ENCODE assay signal across 31 cellular contexts in genomic region chr16:69366431-69366830, GRCh38. TPM values are rescaled to one million over a fixed set of nuclear protein-coding genes. Genes with fewer than 3 reads are reported as not detected.
DNase-seq lines count a peak whose midpoint lies in the region; ATAC-seq and TF ChIP-seq lines count a peak whose summit lies in the region.
"Had no signal": no experiment of that assay in that cellular context is flagged by ENCODE, and none has a peak within 500 bp of the region (broad histone marks: within the 10 kb centered on the region; RNA-seq: fewer than 3 reads in every experiment).

No MANE protein-coding gene starts in this region.

- H3K9me3 ChIP-seq in colonic mucosa: no peaks in the 10 kb centered on the region
- H3K9me3 ChIP-seq: esophagus muscularis mucosa, left lung had no signal

- TF ChIP-seq CTCF in colonic mucosa (IDR thresholded peaks at IDR 0.05): no peak

- H3K27ac ChIP-seq in colonic mucosa: no peak overlapping the region
- H3K27ac ChIP-seq: brain microvascular endothelial cell, esophagus muscularis mucosa, foreskin keratinocyte, left lung, VCaP had no signal

- ATAC-seq in left lobe of liver: no peak
- no peak for ATAC-seq in HG03342 (IDR thresholded peaks at IDR 0.05; ENCODE audit: unreplicated experiment)
- ATAC-seq in HG02610 (IDR thresholded peaks at IDR 0.05; ENCODE audit: unreplicated experiment): no peak
- ATAC-seq: foreskin keratinocyte, left lung, Panc1 had no signal

- H3K36me3 ChIP-seq in colonic mucosa: peaks cover 12% of the 10 kb centered on the region

- H3K4me1 ChIP-seq in colonic mucosa: no peaks in the 10 kb centered on the region
- H3K4me1 ChIP-seq: esophagus muscularis mucosa, foreskin keratinocyte, left lung had no signal

- H3K4me3 ChIP-seq in colonic mucosa: no peak overlapping the region
- H3K4me3 ChIP-seq: esophagus muscularis mucosa, left lung had no signal

- DNase-seq in activated CD4-positive, alpha-beta T cell treated with anti-CD3 and anti-CD28 coated beads, Interleukin-2, amount 50 U/mL, for 48 hours: peak; percentile 27 to 56
- DNase-seq in activated CD4-positive, alpha-beta T cell treated with anti-CD3 and anti-CD28 coated beads, Interleukin-2, amount 50 U/mL, for 4 hours: no peak
- DNase-seq in stimulated activated naive CD4-positive, alpha-beta T cell treated with Interleukin-2 at 50 U/mL for 16 hours (lab: John Stamatoyannopoulos, UW): peak; percentile 9
- no peak for DNase-seq in stimulated activated naive CD4-positive, alpha-beta T cell (lab: John Stamatoyannopoulos, UW)
- DNase-seq in left lobe of liver (ENCODE audit: low spot score) (peak; percentile 26), colonic mucosa (no peak)
- DNase-seq: activated CD4-positive, alpha-beta T cell treated with anti-CD3 and anti-CD28 coated beads, Interleukin-2, amount 50 U/mL, for 1 hour; activated naive CD4-positive, alpha-beta T cell; amniotic stem cell; brain microvascular endothelial cell; CD4-positive, alpha-beta memory T cell; cerebellar nuclear complex; foreskin keratinocyte; head of caudate nucleus; left lung; mesenchymal stem cell; NCI-H1092; NCI-H1694 treated with DMSO at 0.1 percent for 48 hours; NCI-H446 treated with DMSO at 0.1 percent for 48 hours; NCI-H774; SHP77 treated with DMSO at 0.1 percent for 48 hours; substantia nigra had no signal

- no peaks in the 10 kb centered on the region for H3K27me3 ChIP-seq in colonic mucosa
- H3K27me3 ChIP-seq: brain microvascular endothelial cell, esophagus muscularis mucosa, foreskin keratinocyte, left lung had no signal

- no peak overlapping the region for H3K9ac ChIP-seq in colonic mucosa (ENCODE audit: low read depth in 2 of 2, low read length in 2 of 2)

- intact Hi-C loops in colonic mucosa (cut with DNase I): no loop called here

RNA-seq across cellular contexts. Expression of gene TMED6, which starts 14.8 kb away (rescaled TPM):
- total RNA-seq in left lobe of liver (3.1 TPM), colonic mucosa (1 to 10 TPM; 3.6 to 6.0 TPM)
- total RNA-seq: A172, dermis microvascular lymphatic vessel endothelial cell, esophagus muscularis mucosa, foreskin keratinocyte, HT-29, skeletal muscle tissue had no signal

RNA-seq across cellular contexts. Expression of gene TERF2, which starts 19.4 kb away (rescaled TPM):
- total RNA-seq in left lobe of liver (12.0 TPM), colonic mucosa (10 to 100 TPM; 31.2 to 38.5 TPM)

RNA-seq across cellular contexts. Expression of gene NIP7, which starts 26.9 kb away (rescaled TPM):
- total RNA-seq in left lobe of liver (8.1 TPM), colonic mucosa (10 to 100 TPM; 22.0 to 23.7 TPM)

RNA-seq across cellular contexts. Expression of gene COG8, which starts 27.1 kb away (rescaled TPM):
- total RNA-seq in left lobe of liver (27.8 TPM), colonic mucosa (10 to 100 TPM; 28.4 to 44.5 TPM)

RNA-seq across cellular contexts. Expression of gene PDF, which starts 36.0 kb away (rescaled TPM):
- total RNA-seq in left lobe of liver (22.0 TPM), colonic mucosa (10 to 100 TPM; 13.2 to 35.1 TPM)

Comparison
In these comparisons a context has a peak if more than half of its experiments do, and no peak if none do; other contexts are left out.
1. DNase-seq: peak in activated CD4-positive, alpha-beta T cell treated with anti-CD3 and anti-CD28 coated beads, Interleukin-2, amount 50 U/mL, for 48 hours (2 of 2), stimulated activated naive CD4-positive, alpha-beta T cell treated with Interleukin-2 at 50 U/mL for 16 hours (single experiment) and left lobe of liver (single experiment); none in activated CD4-positive, alpha-beta T cell treated with anti-CD3 and anti-CD28 coated beads, Interleukin-2, amount 50 U/mL, for 4 hours (0 of 2), stimulated activated naive CD4-positive, alpha-beta T cell (0 of 6) and colonic mucosa (single experiment).